18 cellular contexts compared by ENCODE assay signal in genomic region chr9:93683331-93684134, GRCh38.
A peak's percentile ranks its signal among the peaks of the same experiment; 100 is the strongest.
DNase-seq lines count a peak whose midpoint lies in the region; ATAC-seq and TF ChIP-seq lines count a peak whose summit lies in the region.
"Had no signal": no experiment of that assay in that cellular context is flagged by ENCODE, and none has a peak within 500 bp of the region (broad histone marks: within the 10 kb centered on the region; RNA-seq: fewer than 3 reads in every experiment).

No MANE protein-coding gene starts in this region.

- peaks cover 3% of the 10 kb centered on the region for H3K9me3 Mint-ChIP-seq in activated CD4-positive, alpha-beta memory T cell treated with anti-CD3 and anti-CD28 coated beads for 36 hours

- peaks cover 2% of the 10 kb centered on the region in 2 donors for H3K9me3 ChIP-seq in lung (ENCODE audit: control insufficient read depth in 2 of 2, insufficient read depth in 1 of 2, low read length in 1 of 2)
- peaks cover 5 to 6% of the 10 kb centered on the region in 2 donors for H3K9me3 ChIP-seq in transverse colon
- H3K9me3 ChIP-seq in left lung = peaks cover 0 to 9% of the 10 kb centered on the region in 2 donors

- peaks cover 6% of the 10 kb centered on the region for H3K27me3 Mint-ChIP-seq in activated CD4-positive, alpha-beta memory T cell treated with anti-CD3 and anti-CD28 coated beads for 36 hours

- 92 to 99% methylated on average over 9 to 10 of the region's 10 CpGs for WGBS in lung, 2 donors
- whole genome bisulfite sequencing in transverse colon (ENCODE audit: low coverage in 1 of 2), 2 donors = 87% methylated on average over 10 of the region's 10 CpGs; no CpG with 5 or more reads in 1 of the 2 donors

- CTCF ChIA-PET in activated CD4-positive, alpha-beta memory T cell treated with anti-CD3 and anti-CD28 coated beads for 36 hours (lab: Charles Lee) = interaction anchor here (1.0 to 4.3 kb wide), 6 partner anchors 7 to 530 kb away, joined by 3 to 40 read pairs (median 6); no protein-coding TSS in a partner anchor

- H3K4me1 ChIP-seq in lung (ENCODE audit: control insufficient read depth in 2 of 2, insufficient read depth in 2 of 2, low read length in 2 of 2) (no peaks in the 10 kb centered on the region), transverse colon (peaks cover 0 to 3% (median under 1%) of the 10 kb centered on the region in 4 donors), left lung (no peaks in the 10 kb centered on the region)
- H3K4me1 ChIP-seq: psoas muscle had no signal

- POLR2A ChIA-PET in activated CD4-positive, alpha-beta memory T cell treated with anti-CD3 and anti-CD28 coated beads for 36 hours (lab: Charles Lee) = no interaction called here

- no peak for TF ChIP-seq EP300 in transverse colon (IDR thresholded peaks at IDR 0.05; ENCODE audit: low read depth)

- ATAC-seq in lung (ENCODE audit: insufficient read depth, low FRiP score) (no peak), GM18498 (IDR thresholded peaks at IDR 0.05; ENCODE audit: unreplicated experiment) (no peak), left lung (no peak)
- ATAC-seq: psoas muscle had no signal

- H3K4me1 Mint-ChIP-seq in activated CD4-positive, alpha-beta memory T cell treated with anti-CD3 and anti-CD28 coated beads for 36 hours (ENCODE audit: low read depth) = no peaks in the 10 kb centered on the region
- H3K4me1 Mint-ChIP-seq: activated naive CD4-positive, alpha-beta T cell treated with anti-CD3 and anti-CD28 coated beads, Interleukin-2, amount 10 ng/mL, durations not matched to agents 7 days and 5 days; B cell had no signal

- H3K4me3 ChIP-seq in lung (no peak overlapping the region), transverse colon (no peak overlapping the region), left lung (no peak overlapping the region)
- H3K4me3 ChIP-seq: psoas muscle had no signal

- no peaks in the 10 kb centered on the region for H3K36me3 Mint-ChIP-seq in activated CD4-positive, alpha-beta memory T cell treated with anti-CD3 and anti-CD28 coated beads for 36 hours
- H3K36me3 Mint-ChIP-seq: activated naive CD4-positive, alpha-beta T cell treated with anti-CD3 and anti-CD28 coated beads, Interleukin-2, amount 10 ng/mL, durations not matched to agents 7 days and 5 days had no signal

- intact Hi-C loops in activated CD4-positive, alpha-beta memory T cell treated with anti-CD3 and anti-CD28 coated beads for 36 hours (cut with micrococcal nuclease) = loop anchor here (2.0 to 5.0 kb wide), 3 partner anchors 264 to 529 kb away; no protein-coding TSS in a partner anchor
- intact Hi-C loops in transverse colon (cut with DNase I; ENCODE audit: low total_unique reads) = loop anchor here (2.0 kb wide), 1 partner anchor 279 kb away; no protein-coding TSS in a partner anchor
- intact Hi-C loops in left lung (cut with DNase I) = loop anchor here in 1 of 2 donors (5.0 kb wide), 1 partner anchor 279 kb away; no protein-coding TSS in a partner anchor

- H3K27ac ChIP-seq in lung (ENCODE audit: low read depth in 1 of 2, low read length in 1 of 2) (no peak overlapping the region), transverse colon (no peak overlapping the region), left lung (no peak overlapping the region)
- H3K27ac ChIP-seq: HL-60, KMS-11, psoas muscle had no signal

- peak; percentile 0 for DNase-seq in activated gamma-delta T cell treated with Interleukin-2 at 50 U/mL for 16 hours
- DNase-seq in activated gamma-delta T cell (lab: John Stamatoyannopoulos, UW) = no peak
- DNase-seq in activated CD4-positive, alpha-beta memory T cell treated with anti-CD3 and anti-CD28 coated beads for 36 hours = peak; percentile 5
- peak; percentile 24 for DNase-seq in lung (ENCODE audit: low spot score)
- DNase-seq in transverse colon = peak; percentile 4
- no peak for DNase-seq in left lung
- DNase-seq in hepatic stellate cell (ENCODE audit: low spot score) = no peak
- DNase-seq: activated naive CD4-positive, alpha-beta T cell treated with anti-CD3 and anti-CD28 coated beads, Interleukin-2, amount 10 ng/mL, durations not matched to agents 7 days and 5 days; DMS 273 treated with DMSO at 0.1 percent for 48 hours; NCI-H1105; NK-92 treated with Interleukin-12 subunit alpha and Interleukin-12 subunit beta, amount 100 ng/mL, for 24 hours; psoas muscle; stimulated activated CD4-positive, alpha-beta T cell treated with anti-CD3 and anti-CD28 coated beads, Interleukin-15, amount 100 ng/mL, for 24 hours had no signal

- H3K27me3 ChIP-seq in lung (ENCODE audit: control insufficient read depth, insufficient read depth) = no peaks in the 10 kb centered on the region
- H3K27me3 ChIP-seq in transverse colon = no peaks in the 10 kb centered on the region
- H3K27me3 ChIP-seq in left lung = no peaks in the 10 kb centered on the region

- TF ChIP-seq POLR2A in transverse colon (IDR thresholded peaks at IDR 0.05) = no peak

- no peak overlapping the region for H3K27ac Mint-ChIP-seq in activated CD4-positive, alpha-beta memory T cell treated with anti-CD3 and anti-CD28 coated beads for 36 hours
- H3K27ac Mint-ChIP-seq: B cell; dendritic cell treated with granulocyte-macrophage colony-stimulating factor and Interleukin-4, amounts not matched to agents 40 ng/mL and 50 ng/mL, for 4 days had no signal

- no peak overlapping the region for H3K4me3 Mint-ChIP-seq in activated CD4-positive, alpha-beta memory T cell treated with anti-CD3 and anti-CD28 coated beads for 36 hours
- H3K4me3 Mint-ChIP-seq: activated naive CD4-positive, alpha-beta T cell treated with anti-CD3 and anti-CD28 coated beads, Interleukin-2, amount 10 ng/mL, durations not matched to agents 7 days and 5 days; B cell; dendritic cell treated with granulocyte-macrophage colony-stimulating factor and Interleukin-4, amounts not matched to agents 40 ng/mL and 50 ng/mL, for 4 days had no signal

- TF ChIP-seq CTCF in lung (IDR thresholded peaks at IDR 0.05; ENCODE audit: control extremely low read depth, extremely low read depth) = no peak
- no peak for TF ChIP-seq CTCF in transverse colon (IDR thresholded peaks at IDR 0.05)
- no peak for TF ChIP-seq CTCF in left lung (IDR thresholded peaks at IDR 0.05)

- in situ Hi-C loops in transverse colon (cut with MboI; ENCODE audit: low pct_ligation_motif_present in 1 of 4, low pct_unique_long_range_greater_than_20kb in 1 of 4, low sequenced_read_pairs in 3 of 4) = loop anchor here in 3 of 4 donors (10.0 to 25.0 kb wide), 3 partner anchors 279 to 529 kb away; partner anchors contain the start of gene BARX1 (in 1 of the 3)

- no peaks in the 10 kb centered on the region for H3K36me3 ChIP-seq in lung (ENCODE audit: control insufficient read depth in 2 of 2, insufficient read depth in 2 of 2, low read length in 2 of 2)
- no peaks in the 10 kb centered on the region for H3K36me3 ChIP-seq in transverse colon
- H3K36me3 ChIP-seq in left lung = peaks cover 0 to 12% of the 10 kb centered on the region in 2 donors

Comparison
In these comparisons a context has a peak if more than half of its experiments do, and no peak if none do; other contexts are left out.
1. DNase-seq: peak in activated gamma-delta T cell treated with Interleukin-2 at 50 U/mL for 16 hours (single experiment), activated CD4-positive, alpha-beta memory T cell treated with anti-CD3 and anti-CD28 coated beads for 36 hours (single experiment), lung (single experiment) and transverse colon (single experiment); none in activated gamma-delta T cell (single experiment), left lung (0 of 2) and hepatic stellate cell (single experiment).